Comparison of ENCODE assay signal across 22 cellular contexts in the genomic region with DNA sequence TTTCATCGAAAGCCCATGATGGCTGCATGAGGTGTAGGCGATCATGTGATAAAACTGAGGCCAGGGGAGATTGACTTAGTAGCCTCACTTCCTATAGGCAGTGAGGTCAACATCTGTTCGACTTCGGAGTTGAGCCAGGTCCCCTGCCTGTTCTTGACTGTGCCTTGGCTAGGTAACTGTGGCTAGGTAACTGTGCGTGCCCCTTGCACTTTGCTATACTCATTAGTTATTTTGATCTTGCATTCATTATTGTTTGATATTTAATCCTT. TPM values are rescaled to one million over a fixed set of nuclear protein-coding genes. Genes with fewer than 3 reads are reported as not detected.
"Had no signal": no experiment of that assay in that cellular context is flagged by ENCODE, and none has a peak within 500 bp of the region (broad histone marks: within the 10 kb centered on the region; RNA-seq: fewer than 3 reads in every experiment).

No MANE protein-coding gene starts in this region.

- H3K9me3 ChIP-seq: colonic mucosa, heart right ventricle, suprapubic skin, thyroid gland, upper lobe of left lung, vagina had no signal

- H3K4me3 Mint-ChIP-seq: endodermal cell; natural killer cell; neural crest cell; stimulated activated effector memory CD8-positive, alpha-beta T cell treated with anti-CD3 and anti-CD28 coated beads, Interleukin-12 subunit alpha, Interleukin-12 subunit beta, amount 100 ng/mL, for 72 hours had no signal

- ATAC-seq: natural killer cell; stimulated activated effector memory CD8-positive, alpha-beta T cell treated with anti-CD3 and anti-CD28 coated beads, Interleukin-12 subunit alpha, Interleukin-12 subunit beta, amount 100 ng/mL, for 72 hours; stimulated activated naive CD8-positive, alpha-beta T cell treated with anti-CD3 and anti-CD28 coated beads, Interleukin-15, Interleukin-2, amounts not matched to agents 100 U/mL and 50 U/mL, for 24 hours had no signal

- H3K36me3 Mint-ChIP-seq: natural killer cell had no signal

- H3K4me3 ChIP-seq: colonic mucosa, heart right ventricle, right atrium auricular region, suprapubic skin, thyroid gland, upper lobe of left lung, vagina had no signal

- H3K27ac Mint-ChIP-seq: endodermal cell, natural killer cell had no signal

- H3K27me3 ChIP-seq: colonic mucosa, right atrium auricular region, suprapubic skin, thyroid gland, upper lobe of left lung, vagina had no signal

- DNase-seq: colonic mucosa; effector CD4-positive, alpha-beta T cell; endodermal cell; foreskin melanocyte; hypothalamus; kidney glomerular epithelial cell; mammary epithelial cell; natural killer cell; posterior cingulate gyrus; stimulated activated CD4-positive, alpha-beta T cell treated with anti-CD3 and anti-CD28 coated beads, Interleukin-4, amount 100 ng/mL, for 1 hour; stimulated activated CD8-positive, alpha-beta memory T cell treated with anti-CD3 and anti-CD28 coated beads, Interleukin-4, amount 100 ng/mL, for 48 hours; stimulated activated naive CD8-positive, alpha-beta T cell treated with anti-CD3 and anti-CD28 coated beads, Interleukin-15, Interleukin-2, amounts not matched to agents 100 U/mL and 50 U/mL, for 24 hours; thyroid gland; upper lobe of left lung had no signal

- H3K36me3 ChIP-seq: colonic mucosa, heart right ventricle, right atrium auricular region, suprapubic skin, thyroid gland, upper lobe of left lung, vagina had no signal

- H3K4me1 Mint-ChIP-seq: natural killer cell had no signal

- H3K9me3 Mint-ChIP-seq: natural killer cell; stimulated activated effector memory CD8-positive, alpha-beta T cell treated with anti-CD3 and anti-CD28 coated beads, Interleukin-12 subunit alpha, Interleukin-12 subunit beta, amount 100 ng/mL, for 72 hours had no signal

- H3K4me1 ChIP-seq: colonic mucosa had no signal

- H3K27ac ChIP-seq: colonic mucosa, right atrium auricular region, suprapubic skin, thyroid gland, upper lobe of left lung, vagina had no signal

RNA-seq across cellular contexts. Expression of a gene that starts 55.0 kb away (rescaled TPM):
- total RNA-seq: dermis blood vessel endothelial cell, heart right ventricle, myocyte, natural killer cell, right atrium auricular region, vagina had no signal
- polyA plus RNA-seq: heart right ventricle had no signal
